In the genomic region with DNA sequence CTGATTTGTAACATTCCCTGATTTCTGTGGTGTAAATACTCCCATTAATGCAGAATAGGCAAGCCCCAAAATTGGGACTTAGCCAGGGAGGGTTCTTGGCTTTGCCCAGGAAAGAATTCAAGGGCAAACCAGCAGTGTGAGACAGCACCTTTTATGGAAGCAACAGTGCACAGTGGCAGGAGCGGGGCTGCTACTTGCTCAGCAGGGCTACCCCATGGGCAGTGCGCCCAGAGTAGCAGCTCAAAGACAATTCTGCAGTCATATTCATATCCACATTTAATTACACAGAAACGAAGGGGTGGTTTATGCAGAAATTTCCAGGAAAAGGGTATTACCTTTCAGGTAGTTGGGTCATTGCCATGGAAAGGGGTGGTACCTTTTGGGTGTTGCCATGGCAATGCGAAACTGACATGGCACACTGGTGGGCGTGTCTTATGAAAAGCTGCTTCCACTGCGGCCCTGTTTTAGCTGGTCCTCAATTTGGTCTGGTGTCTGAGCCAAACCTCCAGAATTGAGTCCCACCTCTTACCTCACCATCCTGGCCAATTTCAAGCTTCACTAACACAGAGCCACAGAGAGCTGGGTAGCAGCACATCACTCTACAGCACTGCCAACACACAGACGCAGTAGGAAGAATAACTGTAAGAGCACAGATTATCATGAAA, we compare ENCODE assay signal across 14 cellular contexts. TPM values are rescaled to one million over a fixed set of nuclear protein-coding genes. Genes with fewer than 3 reads are reported as not detected.
A peak's percentile ranks its signal among the peaks of the same experiment; 100 is the strongest.
DNase-seq lines count a peak whose midpoint lies in the region; ATAC-seq and FAIRE-seq lines count a peak whose summit lies in the region.
"Had no signal": no experiment of that assay in that cellular context is flagged by ENCODE, and none has a peak within 500 bp of the region (broad histone marks: within the 10 kb centered on the region; RNA-seq: fewer than 3 reads in every experiment).

No MANE protein-coding gene starts in this region.

- intact Hi-C loops in Right ventricle myocardium superior (cut with DNase I) = no loop called here

- no peak overlapping the region for H2BK120ac ChIP-seq in trophoblast cell (ENCODE audit: insufficient read depth, low read length, poor library complexity)

- no peak overlapping the region for H3K27ac ChIP-seq in trophoblast cell (ENCODE audit: low read depth, low read length)
- H3K27ac ChIP-seq: gastrocnemius medialis, testis had no signal

- H2AFZ ChIP-seq in trophoblast cell (ENCODE audit: insufficient read depth, low read length, poor library complexity) = no peak overlapping the region

- no peak overlapping the region for H3K4me2 ChIP-seq in trophoblast cell (ENCODE audit: low read length)

- peak overlapping the region; percentile 33 for H3K23ac ChIP-seq in trophoblast cell (ENCODE audit: low read length)

- no peaks in the 10 kb centered on the region for H3K36me3 ChIP-seq in trophoblast cell (ENCODE audit: control insufficient read depth in 1 of 2, insufficient read depth in 2 of 2, low read length in 2 of 2)
- H3K36me3 ChIP-seq: gastrocnemius medialis had no signal

- no peak overlapping the region for H3K4me3 ChIP-seq in trophoblast cell (ENCODE audit: low read depth, low read length)
- H3K4me3 ChIP-seq: gastrocnemius medialis, mucosa of descending colon, testis had no signal

- no peak overlapping the region for H2BK5ac ChIP-seq in trophoblast cell (ENCODE audit: low read depth, low read length, poor library complexity)

- no peak overlapping the region for H4K12ac ChIP-seq in trophoblast cell (ENCODE audit: low read depth, low read length)

- H3K79me2 ChIP-seq in trophoblast cell (ENCODE audit: control insufficient read depth, insufficient read depth, low read length, poor library complexity) = no peaks in the 10 kb centered on the region

- H3K14ac ChIP-seq in trophoblast cell (ENCODE audit: low read length) = no peak overlapping the region

- no peaks in the 10 kb centered on the region for H3K4me1 ChIP-seq in trophoblast cell (ENCODE audit: control insufficient read depth in 1 of 2, insufficient read depth in 2 of 2, low read length in 2 of 2)
- H3K4me1 ChIP-seq: gastrocnemius medialis, testis had no signal

- no CpG with 5 or more reads among the region's 7 CpGs for WGBS in trophoblast cell (ENCODE audit: extremely low coverage, insufficient coverage, insufficient read length)

- H3K9me3 ChIP-seq in trophoblast cell (ENCODE audit: insufficient read depth, low read depth, low read length) = no peaks in the 10 kb centered on the region
- H3K9me3 ChIP-seq: gastrocnemius medialis, mucosa of descending colon, testis had no signal

- DNase-seq in NCI-H2081 (lab: John Stamatoyannopoulos, UW) = peak; percentile 49 to 61
- peak; percentile 59 for DNase-seq in astrocyte of the hippocampus (ENCODE audit: low read depth, low spot score)
- no peak for DNase-seq in Right ventricle myocardium superior
- DNase-seq in trophoblast cell = no peak
- no peak for DNase-seq in GM19239 (ENCODE audit: insufficient read length, low spot score)
- DNase-seq in ecto neural progenitor cell (ENCODE audit: low spot score) = no peak
- DNase-seq: activated gamma-delta T cell; DND-41; effector memory CD8-positive, alpha-beta T cell; gastrocnemius medialis; mucosa of descending colon; testis had no signal

- no peak for FAIRE-seq in GM19239 (lab: Jason Lieb, UNC)

- no peaks in the 10 kb centered on the region for H3K79me1 ChIP-seq in trophoblast cell (ENCODE audit: low read length)

- no peak overlapping the region for H4K91ac ChIP-seq in trophoblast cell (ENCODE audit: low read depth, low read length)

- no peak overlapping the region for H3K4ac ChIP-seq in trophoblast cell (ENCODE audit: low read depth, low read length)

- no peak overlapping the region for H2AK5ac ChIP-seq in trophoblast cell (ENCODE audit: low read length)

- no peak overlapping the region for H3K18ac ChIP-seq in trophoblast cell (ENCODE audit: low read length)

- H2BK12ac ChIP-seq in trophoblast cell (ENCODE audit: low read length) = no peak overlapping the region

- no peak overlapping the region for H3K9ac ChIP-seq in trophoblast cell (ENCODE audit: low read length)

- no peaks in the 10 kb centered on the region for H3K27me3 ChIP-seq in trophoblast cell (ENCODE audit: insufficient read depth, low read length)
- H3K27me3 ChIP-seq: gastrocnemius medialis, testis had no signal

- H4K8ac ChIP-seq in trophoblast cell (ENCODE audit: low read depth, low read length) = no peak overlapping the region

- ATAC-seq in Right ventricle myocardium superior (ENCODE audit: poor library complexity) (peak; percentile 88), HG02840 (IDR thresholded peaks at IDR 0.05; ENCODE audit: low FRiP score, unreplicated experiment) (no peak)
- ATAC-seq: effector memory CD8-positive, alpha-beta T cell; gastrocnemius medialis; mucosa of descending colon had no signal

RNA-seq across cellular contexts. Expression of a gene that starts 35.9 kb away (rescaled TPM):
- total RNA-seq in Right ventricle myocardium superior = not detected
- 0.06 and 0.11 TPM in 2 replicates for polyA plus RNA-seq in trophoblast cell (2013)
- total RNA-seq: gastrocnemius medialis had no signal
- polyA plus RNA-seq: BJ had no signal

Comparison
In these comparisons a context has a peak if more than half of its experiments do, and no peak if none do; other contexts are left out.
1. DNase-seq: peak in NCI-H2081 (2 of 2) and astrocyte of the hippocampus (single experiment); none in Right ventricle myocardium superior (single experiment), trophoblast cell (0 of 2), GM19239 (single experiment) and ecto neural progenitor cell (single experiment).